8 cellular contexts compared by ENCODE assay signal in genomic region chr6:13486679-13487121, GRCh38. TPM values are rescaled to one million over a fixed set of nuclear protein-coding genes. Genes with fewer than 3 reads are reported as not detected.
DNase-seq lines count a peak whose midpoint lies in the region; ATAC-seq and TF ChIP-seq lines count a peak whose summit lies in the region.

No MANE protein-coding gene starts in this region.

- TF ChIP-seq CTCF in chondrocyte (IDR thresholded peaks at IDR 0.05): no peak

- H3K27ac Mint-ChIP-seq in chondrocyte (ENCODE audit: unreplicated experiment): peak overlapping the region; percentile 91

- no peaks in the 10 kb centered on the region for H3K27me3 Mint-ChIP-seq in chondrocyte (ENCODE audit: low read depth)

- DNase-seq in DMS 273 (lab: John Stamatoyannopoulos, UW; ENCODE audit: unreplicated experiment) (peak; percentile 82), DMS 273 treated with DMSO at 0.1 percent for 48 hours (lab: John Stamatoyannopoulos, UW) (no peak), NAMALWA (ENCODE audit: low spot score) (peak; percentile 87), chondrocyte (ENCODE audit: low spot score) (no peak), left lobe of liver (ENCODE audit: low spot score) (peak; percentile 69)
- DNase-seq in activated CD4-positive, CD25-positive, alpha-beta regulatory T cell (lab: John Stamatoyannopoulos, UW): peak in 3 of 4 experiments; percentile 6 to 30 (median 13)
- DNase-seq in stimulated activated CD4-positive, alpha-beta T cell treated with anti-CD3 and anti-CD28 coated beads, Interleukin-2, amount 100 ng/mL, for 48 hours: peak; percentile 47 to 51

- peaks cover 10% of the 10 kb centered on the region for H3K4me1 Mint-ChIP-seq in chondrocyte (ENCODE audit: low read depth)

- no peaks in the 10 kb centered on the region for H3K36me3 Mint-ChIP-seq in chondrocyte (ENCODE audit: low read depth)

- no peaks in the 10 kb centered on the region for H3K9me3 Mint-ChIP-seq in chondrocyte (ENCODE audit: low read depth)

- peak overlapping the region; percentile 97 for H3K4me3 Mint-ChIP-seq in chondrocyte (ENCODE audit: unreplicated experiment)

- ATAC-seq in HG02588 (IDR thresholded peaks at IDR 0.05; ENCODE audit: unreplicated experiment) (peak; percentile 26), left lobe of liver (peak; percentile 60)

RNA-seq across cellular contexts. Expression of gene GFOD1, which starts 0.7 kb away (rescaled TPM):
- total RNA-seq in chondrocyte: 2.0 to 3.1 TPM (median 2.1 TPM) in 3 replicates
- 9.6 TPM for total RNA-seq in left lobe of liver

Comparison
In these comparisons a context has a peak if more than half of its experiments do, and no peak if none do; other contexts are left out.
1. DNase-seq: peak in DMS 273 (single experiment), NAMALWA (single experiment), activated CD4-positive, CD25-positive, alpha-beta regulatory T cell (3 of 4), left lobe of liver (single experiment) and stimulated activated CD4-positive, alpha-beta T cell treated with anti-CD3 and anti-CD28 coated beads, Interleukin-2, amount 100 ng/mL, for 48 hours (2 of 2); none in DMS 273 treated with DMSO at 0.1 percent for 48 hours (single experiment) and chondrocyte (single experiment).